In genomic region chr13:101989798-101990350, GRCh38 we compare ENCODE assay signal across 25 cellular contexts.
"Had no signal": no experiment of that assay in that cellular context is flagged by ENCODE, and none has a peak within 500 bp of the region (broad histone marks: within the 10 kb centered on the region; RNA-seq: fewer than 3 reads in every experiment).

No MANE protein-coding gene starts in this region.

- H3K4me1 ChIP-seq: heart right ventricle, right lobe of liver, tibial nerve had no signal

- H3K27me3 ChIP-seq: brain microvascular endothelial cell, heart right ventricle, right lobe of liver, tibial nerve had no signal

- H3K27ac ChIP-seq: brain microvascular endothelial cell, heart right ventricle, right lobe of liver, tibial nerve had no signal

- H3K4me3 ChIP-seq: heart right ventricle, right lobe of liver, skin epidermis, tibial nerve had no signal

- H3K36me3 ChIP-seq: brain microvascular endothelial cell, heart right ventricle, right lobe of liver, tibial nerve had no signal

- DNase-seq: activated CD4-positive, alpha-beta T cell treated with anti-CD3 and anti-CD28 coated beads for 36 hours; activated CD4-positive, CD25-positive, alpha-beta regulatory T cell; activated CD8-positive, alpha-beta memory T cell treated with anti-CD3 and anti-CD28 coated beads, Interleukin-2, amount 10 ng/mL, durations not matched to agents 7 days and 5 days; activated CD8-positive, alpha-beta T cell treated with anti-CD3 and anti-CD28 coated beads, Interleukin-2, amount 10 ng/mL, durations not matched to agents 7 days and 5 days; activated effector memory CD4-positive, alpha-beta T cell treated with Interleukin-2 at 50 U/mL for 16 hours; activated naive CD4-positive, alpha-beta T cell treated with anti-CD3 and anti-CD28 coated beads for 36 hours; activated naive CD8-positive, alpha-beta T cell treated with anti-CD3 and anti-CD28 coated beads, Interleukin-2, amount 10 ng/mL, durations not matched to agents 7 days and 5 days; activated T-cell treated with anti-CD3 and anti-CD28 coated beads, Interleukin-2, amount 50 U/mL, for 72 hours; amniotic stem cell; brain microvascular endothelial cell; cortex of kidney; effector memory CD8-positive, alpha-beta T cell; foreskin melanocyte; heart right ventricle; left ventricle myocardium superior; midbrain; naive thymus-derived CD8-positive, alpha-beta T cell; posterior cingulate gyrus; right lobe of liver; stimulated activated CD4-positive, alpha-beta T cell treated with anti-CD3 and anti-CD28 coated beads, Interleukin-12 subunit alpha, Interleukin-12 subunit beta, amount 100 ng/mL, for 4 hours; stimulated activated CD4-positive, alpha-beta T cell treated with anti-CD3 and anti-CD28 coated beads, Interleukin-4, amount 100 ng/mL, for 1 hour; stimulated activated naive CD8-positive, alpha-beta T cell treated with anti-CD3 and anti-CD28 coated beads, Interleukin-15, amount 100 ng/mL, for 72 hours; T-helper 1 cell had no signal

- H3K9me3 ChIP-seq: right lobe of liver, tibial nerve had no signal
